2 cellular contexts compared by ENCODE assay signal in the genomic region with DNA sequence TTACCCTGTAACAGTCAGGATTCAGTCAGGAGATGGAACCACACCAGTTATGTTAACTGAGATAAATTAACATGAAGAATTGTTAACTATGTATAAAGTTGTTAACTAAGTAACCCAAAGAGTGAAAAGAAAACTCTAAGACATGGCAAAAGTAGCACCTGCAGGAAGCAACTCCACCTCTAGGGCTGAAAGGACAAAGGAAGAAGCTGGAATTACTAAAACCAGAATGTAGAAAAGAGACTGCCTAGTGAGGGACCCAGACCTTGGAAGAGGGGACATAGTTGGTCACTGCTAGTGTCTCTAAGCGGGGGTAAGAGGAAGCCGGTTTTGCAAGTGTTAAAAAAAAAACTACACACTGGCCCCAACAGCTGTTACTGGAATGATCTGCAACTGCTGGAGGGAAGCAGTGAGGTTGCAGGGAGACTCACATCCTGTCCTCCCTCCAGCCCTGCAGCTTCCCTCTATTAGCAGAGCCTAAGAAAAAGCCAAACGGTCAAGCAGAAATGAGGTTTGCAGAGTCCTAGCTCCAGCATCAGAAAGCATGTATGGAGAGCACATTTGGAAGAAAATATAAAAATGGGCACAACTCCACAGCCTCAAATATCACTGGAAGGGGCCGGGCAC.
TF ChIP-seq lines count a peak whose summit lies in the region.

No MANE protein-coding gene starts in this region.

TF ChIP-seq in SK-N-SH, 30 proteins besides CTCF, POLR2A, EP300 and RAD21 (continued from another document):
- TF ChIP-seq TCF12 (IDR thresholded peaks at IDR 0.05) (no peak), JUND (IDR thresholded peaks at IDR 0.05) (no peak), REST (IDR thresholded peaks at IDR 0.05; ENCODE audit: low read depth, low read length) (no peak), IRF3 (IDR thresholded peaks at IDR 0.05; ENCODE audit: low read depth, low read length) (no peak), GABPA (IDR thresholded peaks at IDR 0.05; ENCODE audit: low read depth) (no peak), POLR2AphosphoS5 (IDR thresholded peaks at IDR 0.05; ENCODE audit: low read depth, low read length) (no peak)

TF ChIP-seq in SK-N-SH treated with all-trans-retinoic acid at 6 μM for 48 hours, 23 proteins besides CTCF, POLR2A, EP300 and RAD21 (continued from another document):
- TF ChIP-seq RARB (CRISPR knock-in tag; IDR thresholded peaks at IDR 0.05) = no peak
- TF ChIP-seq ZFP3 (CRISPR knock-in tag; IDR thresholded peaks at IDR 0.05) = no peak
TF ChIP-seq in SK-N-SH treated with all-trans-retinoic acid at 6 μM for 48 hours: peak in this region for 0.
